Comparison of ENCODE assay signal across 2 cellular contexts in the genomic region with DNA sequence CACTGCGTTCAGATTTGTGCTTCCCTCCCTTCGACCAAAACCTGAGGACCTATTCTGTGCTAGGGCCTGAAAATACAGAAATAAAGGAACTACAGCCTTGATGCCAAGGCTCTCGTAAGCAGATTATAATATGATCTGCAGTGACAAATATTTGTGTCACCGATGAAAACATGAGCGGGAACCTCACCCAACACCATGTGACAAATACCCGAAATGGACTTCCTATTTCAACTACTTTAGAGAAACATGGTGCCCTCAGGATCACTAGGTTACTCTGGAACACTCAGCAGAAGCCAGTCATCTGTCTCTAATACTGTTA.
TF ChIP-seq lines count a peak whose summit lies in the region.

No MANE protein-coding gene starts in this region.

TF ChIP-seq in SK-N-SH, 30 proteins besides CTCF, POLR2A, EP300 and RAD21 (continued from another document):
- TF ChIP-seq, protein P1, sequence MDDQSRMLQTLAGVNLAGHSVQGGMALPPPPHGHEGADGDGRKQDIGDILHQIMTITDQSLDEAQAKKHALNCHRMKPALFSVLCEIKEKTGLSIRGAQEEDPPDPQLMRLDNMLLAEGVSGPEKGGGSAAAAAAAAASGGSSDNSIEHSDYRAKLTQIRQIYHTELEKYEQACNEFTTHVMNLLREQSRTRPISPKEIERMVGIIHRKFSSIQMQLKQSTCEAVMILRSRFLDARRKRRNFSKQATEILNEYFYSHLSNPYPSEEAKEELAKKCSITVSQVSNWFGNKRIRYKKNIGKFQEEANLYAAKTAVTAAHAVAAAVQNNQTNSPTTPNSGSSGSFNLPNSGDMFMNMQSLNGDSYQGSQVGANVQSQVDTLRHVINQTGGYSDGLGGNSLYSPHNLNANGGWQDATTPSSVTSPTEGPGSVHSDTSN (IDR thresholded peaks at IDR 0.05), result no peak
- TF ChIP-seq, protein P2, sequence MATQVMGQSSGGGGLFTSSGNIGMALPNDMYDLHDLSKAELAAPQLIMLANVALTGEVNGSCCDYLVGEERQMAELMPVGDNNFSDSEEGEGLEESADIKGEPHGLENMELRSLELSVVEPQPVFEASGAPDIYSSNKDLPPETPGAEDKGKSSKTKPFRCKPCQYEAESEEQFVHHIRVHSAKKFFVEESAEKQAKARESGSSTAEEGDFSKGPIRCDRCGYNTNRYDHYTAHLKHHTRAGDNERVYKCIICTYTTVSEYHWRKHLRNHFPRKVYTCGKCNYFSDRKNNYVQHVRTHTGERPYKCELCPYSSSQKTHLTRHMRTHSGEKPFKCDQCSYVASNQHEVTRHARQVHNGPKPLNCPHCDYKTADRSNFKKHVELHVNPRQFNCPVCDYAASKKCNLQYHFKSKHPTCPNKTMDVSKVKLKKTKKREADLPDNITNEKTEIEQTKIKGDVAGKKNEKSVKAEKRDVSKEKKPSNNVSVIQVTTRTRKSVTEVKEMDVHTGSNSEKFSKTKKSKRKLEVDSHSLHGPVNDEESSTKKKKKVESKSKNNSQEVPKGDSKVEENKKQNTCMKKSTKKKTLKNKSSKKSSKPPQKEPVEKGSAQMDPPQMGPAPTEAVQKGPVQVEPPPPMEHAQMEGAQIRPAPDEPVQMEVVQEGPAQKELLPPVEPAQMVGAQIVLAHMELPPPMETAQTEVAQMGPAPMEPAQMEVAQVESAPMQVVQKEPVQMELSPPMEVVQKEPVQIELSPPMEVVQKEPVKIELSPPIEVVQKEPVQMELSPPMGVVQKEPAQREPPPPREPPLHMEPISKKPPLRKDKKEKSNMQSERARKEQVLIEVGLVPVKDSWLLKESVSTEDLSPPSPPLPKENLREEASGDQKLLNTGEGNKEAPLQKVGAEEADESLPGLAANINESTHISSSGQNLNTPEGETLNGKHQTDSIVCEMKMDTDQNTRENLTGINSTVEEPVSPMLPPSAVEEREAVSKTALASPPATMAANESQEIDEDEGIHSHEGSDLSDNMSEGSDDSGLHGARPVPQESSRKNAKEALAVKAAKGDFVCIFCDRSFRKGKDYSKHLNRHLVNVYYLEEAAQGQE (IDR thresholded peaks at IDR 0.05; ENCODE audit: low read depth, low read length), result no peak
- TF ChIP-seq FOSL2 (IDR thresholded peaks at IDR 0.05; ENCODE audit: borderline replicate concordance, low read depth) (no peak), GABPA (IDR thresholded peaks at IDR 0.05; ENCODE audit: low read depth) (no peak), RFX5 (IDR thresholded peaks at IDR 0.05; ENCODE audit: low read length) (no peak), NRF1 (IDR thresholded peaks at IDR 0.05; ENCODE audit: low read depth, low read length) (no peak)

TF ChIP-seq in SK-N-SH treated with all-trans-retinoic acid at 6 μM for 48 hours, 23 proteins besides CTCF, POLR2A, EP300 and RAD21 (continued from another document):
- TF ChIP-seq ZFP30 (CRISPR knock-in tag; IDR thresholded peaks at IDR 0.05) (no peak), ESRRG (CRISPR knock-in tag; IDR thresholded peaks at IDR 0.05) (no peak), ZC3H10 (CRISPR knock-in tag; IDR thresholded peaks at IDR 0.05) (no peak), SNAI2 (CRISPR knock-in tag; IDR thresholded peaks at IDR 0.05) (no peak), TCF4 (CRISPR knock-in tag; IDR thresholded peaks at IDR 0.05; ENCODE audit: borderline replicate concordance) (no peak), ZNF565 (CRISPR knock-in tag; conservative IDR thresholded peaks at IDR 0.05; ENCODE audit: low read depth) (no peak), ZFP3 (CRISPR knock-in tag; IDR thresholded peaks at IDR 0.05) (no peak), TOX (CRISPR knock-in tag; IDR thresholded peaks at IDR 0.05; ENCODE audit: borderline replicate concordance) (no peak), PPARA (CRISPR knock-in tag; IDR thresholded peaks at IDR 0.05; ENCODE audit: borderline replicate concordance) (no peak)
- TF ChIP-seq, protein P3, sequence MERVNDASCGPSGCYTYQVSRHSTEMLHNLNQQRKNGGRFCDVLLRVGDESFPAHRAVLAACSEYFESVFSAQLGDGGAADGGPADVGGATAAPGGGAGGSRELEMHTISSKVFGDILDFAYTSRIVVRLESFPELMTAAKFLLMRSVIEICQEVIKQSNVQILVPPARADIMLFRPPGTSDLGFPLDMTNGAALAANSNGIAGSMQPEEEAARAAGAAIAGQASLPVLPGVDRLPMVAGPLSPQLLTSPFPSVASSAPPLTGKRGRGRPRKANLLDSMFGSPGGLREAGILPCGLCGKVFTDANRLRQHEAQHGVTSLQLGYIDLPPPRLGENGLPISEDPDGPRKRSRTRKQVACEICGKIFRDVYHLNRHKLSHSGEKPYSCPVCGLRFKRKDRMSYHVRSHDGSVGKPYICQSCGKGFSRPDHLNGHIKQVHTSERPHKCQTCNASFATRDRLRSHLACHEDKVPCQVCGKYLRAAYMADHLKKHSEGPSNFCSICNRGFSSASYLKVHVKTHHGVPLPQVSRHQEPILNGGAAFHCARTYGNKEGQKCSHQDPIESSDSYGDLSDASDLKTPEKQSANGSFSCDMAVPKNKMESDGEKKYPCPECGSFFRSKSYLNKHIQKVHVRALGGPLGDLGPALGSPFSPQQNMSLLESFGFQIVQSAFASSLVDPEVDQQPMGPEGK (CRISPR knock-in tag; IDR thresholded peaks at IDR 0.05; ENCODE audit: borderline replicate concordance), result no peak
- TF ChIP-seq, protein P4, sequence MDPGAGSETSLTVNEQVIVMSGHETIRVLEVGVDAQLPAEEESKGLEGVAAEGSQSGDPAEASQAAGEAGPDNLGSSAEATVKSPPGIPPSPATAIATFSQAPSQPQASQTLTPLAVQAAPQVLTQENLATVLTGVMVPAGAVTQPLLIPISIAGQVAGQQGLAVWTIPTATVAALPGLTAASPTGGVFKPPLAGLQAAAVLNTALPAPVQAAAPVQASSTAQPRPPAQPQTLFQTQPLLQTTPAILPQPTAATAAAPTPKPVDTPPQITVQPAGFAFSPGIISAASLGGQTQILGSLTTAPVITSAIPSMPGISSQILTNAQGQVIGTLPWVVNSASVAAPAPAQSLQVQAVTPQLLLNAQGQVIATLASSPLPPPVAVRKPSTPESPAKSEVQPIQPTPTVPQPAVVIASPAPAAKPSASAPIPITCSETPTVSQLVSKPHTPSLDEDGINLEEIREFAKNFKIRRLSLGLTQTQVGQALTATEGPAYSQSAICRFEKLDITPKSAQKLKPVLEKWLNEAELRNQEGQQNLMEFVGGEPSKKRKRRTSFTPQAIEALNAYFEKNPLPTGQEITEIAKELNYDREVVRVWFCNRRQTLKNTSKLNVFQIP (CRISPR knock-in tag; IDR thresholded peaks at IDR 0.05; ENCODE audit: borderline replicate concordance, low read depth), result no peak
